Comparison of ENCODE assay signal across 25 cellular contexts in genomic region chr10:92066386-92066785, GRCh38.
"Had no signal": no experiment of that assay in that cellular context is flagged by ENCODE, and none has a peak within 500 bp of the region (broad histone marks: within the 10 kb centered on the region; RNA-seq: fewer than 3 reads in every experiment).

No MANE protein-coding gene starts in this region.

- H3K79me2 ChIP-seq: hepatocyte had no signal

- H3K4me2 ChIP-seq: hepatocyte had no signal

- H2AFZ ChIP-seq: hepatocyte had no signal

- H3K27ac ChIP-seq: colonic mucosa, coronary artery, dorsolateral prefrontal cortex, epithelial cell of prostate, esophagus muscularis mucosa, esophagus squamous epithelium, foreskin keratinocyte, gastrocnemius medialis, gastroesophageal sphincter, heart left ventricle, heart right ventricle, hepatocyte had no signal

- H3K9me3 ChIP-seq: colonic mucosa, esophagus muscularis mucosa, esophagus squamous epithelium, gastrocnemius medialis, gastroesophageal sphincter, heart left ventricle, heart right ventricle had no signal

- H3K4me3 ChIP-seq: colonic mucosa, coronary artery, dorsolateral prefrontal cortex, esophagus muscularis mucosa, esophagus squamous epithelium, gastrocnemius medialis, gastroesophageal sphincter, heart left ventricle, heart right ventricle, hepatocyte had no signal

- H3K4me1 ChIP-seq: colonic mucosa, esophagus squamous epithelium, foreskin keratinocyte, gastrocnemius medialis had no signal

- DNase-seq: colonic mucosa; cortex of kidney; dermis blood vessel endothelial cell; dorsolateral prefrontal cortex; effector CD4-positive, alpha-beta T cell; effector CD8-positive, alpha-beta T cell; effector memory CD4-positive, alpha-beta T cell; effector memory CD8-positive, alpha-beta T cell; endodermal cell; erythroblast; esophagus squamous epithelium; foreskin fibroblast; foreskin keratinocyte; foreskin melanocyte; gastrocnemius medialis; glutamatergic neuron; head of caudate nucleus; heart left ventricle; heart right ventricle had no signal

- ATAC-seq: effector memory CD8-positive, alpha-beta T cell; esophagus mucosa; foreskin keratinocyte; gastrocnemius medialis; gastroesophageal sphincter; heart left ventricle; heart right ventricle had no signal

- H3K27me3 ChIP-seq: colonic mucosa, dorsolateral prefrontal cortex, esophagus muscularis mucosa, esophagus squamous epithelium, foreskin keratinocyte, gastrocnemius medialis, gastroesophageal sphincter, heart left ventricle, heart right ventricle, hepatocyte had no signal

- H3K36me3 ChIP-seq: colonic mucosa, gastrocnemius medialis had no signal
